18 cellular contexts compared by ENCODE assay signal in genomic region chr13:87887459-87888123, GRCh38.
A peak's percentile ranks its signal among the peaks of the same experiment; 100 is the strongest.
DNase-seq lines count a peak whose midpoint lies in the region; ATAC-seq, FAIRE-seq and TF ChIP-seq lines count a peak whose summit lies in the region.
"Had no signal": no experiment of that assay in that cellular context is flagged by ENCODE, and none has a peak within 500 bp of the region (broad histone marks: within the 10 kb centered on the region; RNA-seq: fewer than 3 reads in every experiment).

No MANE protein-coding gene starts in this region.

- no peaks in the 10 kb centered on the region for H3K79me2 ChIP-seq in Karpas-422 (ENCODE audit: low read length)

- H3K9me3 ChIP-seq in Karpas-422 (ENCODE audit: low read length) (no peaks in the 10 kb centered on the region), lower lobe of right lung (no peaks in the 10 kb centered on the region)
- H3K9me3 ChIP-seq: BLaER1, HAP-1 had no signal

- H3K9ac ChIP-seq in Karpas-422 (ENCODE audit: low read length), result no peak overlapping the region
- H3K9ac ChIP-seq: BLaER1 had no signal

- peak; percentile 72 for FAIRE-seq in D721Med (lab: Jason Lieb, UNC)
- FAIRE-seq: HTR-8/SVneo had no signal

- DNase-seq in D721Med (ENCODE audit: insufficient read length, low spot score), result no peak
- DNase-seq in Karpas-422, result peak; percentile 52
- peak; percentile 93 for DNase-seq in NCI-H82 (lab: John Stamatoyannopoulos, UW)
- DNase-seq in lower lobe of right lung, result no peak
- DNase-seq in LoVo (ENCODE audit: low spot score), result no peak
- no peak for DNase-seq in Kasumi-1 (lab: John Stamatoyannopoulos, UW)
- DNase-seq in stimulated activated CD4-positive, alpha-beta T cell treated with anti-CD3 and anti-CD28 coated beads, Interleukin-15, amount 100 ng/mL, for 24 hours, result no peak
- DNase-seq: CD4-positive, alpha-beta memory T cell; DND-41; IMR-90; MM.1S; NCI-H2171 treated with DMSO at 0.1 percent for 48 hours; NCI-H446 treated with DMSO at 0.1 percent for 48 hours had no signal

- H2AFZ ChIP-seq in Karpas-422 (ENCODE audit: low read length), result no peak overlapping the region

- peak; percentile 41 to 66 for ATAC-seq in lower lobe of right lung
- ATAC-seq: Panc1 had no signal

- H3K27me3 ChIP-seq in Karpas-422 (ENCODE audit: low read length) (no peaks in the 10 kb centered on the region), lower lobe of right lung (ENCODE audit: low read depth) (no peaks in the 10 kb centered on the region)
- H3K27me3 ChIP-seq: BLaER1, SJSA1 had no signal

- no peak for TF ChIP-seq CTCF in D721Med (IDR thresholded peaks at IDR 0.05; ENCODE audit: insufficient read depth, missing control alignments)
- TF ChIP-seq CTCF in lower lobe of right lung (IDR thresholded peaks at IDR 0.05), result no peak

- intact Hi-C loops in lower lobe of right lung (cut with DNase I), result no loop called here

- H3K4me2 ChIP-seq in Karpas-422 (ENCODE audit: low read depth, low read length, poor library complexity, severe bottlenecking), result no peak overlapping the region
- H3K4me2 ChIP-seq: BLaER1 had no signal

- no peaks in the 10 kb centered on the region for H3K9me2 ChIP-seq in Karpas-422 (replicated peaks; ENCODE audit: insufficient read depth, low read length)

- H3K4me3 ChIP-seq in Karpas-422 (ENCODE audit: low read length) (no peak overlapping the region), lower lobe of right lung (no peak overlapping the region)
- H3K4me3 ChIP-seq: BLaER1, HAP-1, SJSA1 had no signal

- H3K4me1 ChIP-seq in Karpas-422 (ENCODE audit: low read length) (peaks cover 17% of the 10 kb centered on the region), lower lobe of right lung (no peaks in the 10 kb centered on the region)
- H3K4me1 ChIP-seq: BLaER1, HAP-1, SJSA1 had no signal

- H4K20me1 ChIP-seq in Karpas-422 (ENCODE audit: insufficient read depth, low read depth, low read length), result no peaks in the 10 kb centered on the region
- H4K20me1 ChIP-seq: BLaER1 had no signal

- H3K36me3 ChIP-seq in Karpas-422 (ENCODE audit: insufficient read depth, low read length) (no peaks in the 10 kb centered on the region), lower lobe of right lung (no peaks in the 10 kb centered on the region)
- H3K36me3 ChIP-seq: BLaER1, HAP-1, SJSA1 had no signal

- no peak overlapping the region for H3K27ac ChIP-seq in Karpas-422 (ENCODE audit: low read length)
- H3K27ac ChIP-seq in lower lobe of right lung, result no peak overlapping the region
- H3K27ac ChIP-seq: BLaER1, SJSA1 had no signal

Comparison
In these comparisons a context has a peak if more than half of its experiments do, and no peak if none do; other contexts are left out.
1. DNase-seq: peak in Karpas-422 (single experiment) and NCI-H82 (single experiment); none in D721Med (single experiment), lower lobe of right lung (single experiment), LoVo (single experiment), Kasumi-1 (0 of 2) and stimulated activated CD4-positive, alpha-beta T cell treated with anti-CD3 and anti-CD28 coated beads, Interleukin-15, amount 100 ng/mL, for 24 hours (single experiment).